In genomic region chr14:101963611-101964296, GRCh38 we compare ENCODE assay signal across 8 cellular contexts. TPM values are rescaled to one million over a fixed set of nuclear protein-coding genes. Genes with fewer than 3 reads are reported as not detected.
DNase-seq lines count a peak whose midpoint lies in the region; ATAC-seq and TF ChIP-seq lines count a peak whose summit lies in the region.

No MANE protein-coding gene starts in this region.

- TF ChIP-seq RAD21 in SK-N-SH (IDR thresholded peaks at IDR 0.05; ENCODE audit: low read length), result no peak

- peak overlapping the region; percentile 56 for H3K4me2 ChIP-seq in SK-N-SH

- peak overlapping the region; percentile 80 for H2AFZ ChIP-seq in SK-N-SH (ENCODE audit: low read depth)

- H3K36me3 Mint-ChIP-seq in activated CD4-positive, alpha-beta memory T cell treated with anti-CD3 and anti-CD28 coated beads, Interleukin-2, amount 10 ng/mL, durations not matched to agents 7 days and 5 days (ENCODE audit: low read depth), result peaks cover 15% of the 10 kb centered on the region

- H3K4me3 Mint-ChIP-seq in activated CD4-positive, alpha-beta memory T cell treated with anti-CD3 and anti-CD28 coated beads, Interleukin-2, amount 10 ng/mL, durations not matched to agents 7 days and 5 days, result peak overlapping the region; percentile 65

- POLR2A ChIA-PET in SK-N-SH (lab: Yijun Ruan, JAX), result interaction anchor here (0.6 to 1.0 kb wide), 2 partner anchors 9 to 154 kb away, joined by 3 read pairs; no protein-coding TSS in a partner anchor
- POLR2A ChIA-PET in activated CD4-positive, alpha-beta memory T cell treated with anti-CD3 and anti-CD28 coated beads, Interleukin-2, amount 10 ng/mL, durations not matched to agents 7 days and 5 days (lab: Charles Lee), result interaction anchor here (1.0 to 3.7 kb wide), 5 partner anchors 9 to 139 kb away, joined by 3 to 28 read pairs (median 16); partner anchors contain the start of gene HSP90AA1

- H3K79me2 ChIP-seq in SK-N-SH (ENCODE audit: insufficient read depth), result peaks cover 44% of the 10 kb centered on the region

- peaks cover 29% of the 10 kb centered on the region for H4K20me1 ChIP-seq in SK-N-SH (ENCODE audit: insufficient read depth)

- peaks cover 4% of the 10 kb centered on the region for H3K27me3 Mint-ChIP-seq in activated CD4-positive, alpha-beta memory T cell treated with anti-CD3 and anti-CD28 coated beads, Interleukin-2, amount 10 ng/mL, durations not matched to agents 7 days and 5 days

- peak overlapping the region; percentile 17 to 28; a peak in 3 of 4 replicates for H3K4me3 ChIP-seq in SK-N-SH (ENCODE audit: low read depth in 2 of 2, low read length in 1 of 2)
- peak overlapping the region; percentile 41 for H3K4me3 ChIP-seq in iPS-18c (ENCODE audit: insufficient read depth, low read depth, low read length)
- H3K4me3 ChIP-seq in stomach smooth muscle (ENCODE audit: low read length in 2 of 2), result peak overlapping the region; percentile 33 to 66

- TF ChIP-seq EP300 in SK-N-SH (IDR thresholded peaks at IDR 0.05; ENCODE audit: borderline replicate concordance in 1 of 2, low read depth in 1 of 2, low read length in 1 of 2), result no peak

- peak overlapping the region; percentile 9; the same call in 1 of the 2 replicates for H3K9ac ChIP-seq in SK-N-SH
- H3K9ac ChIP-seq in stomach smooth muscle (ENCODE audit: low read length in 2 of 2), result peak overlapping the region; percentile 49 to 71

- H3F3A ChIP-seq in SK-N-SH (replicated peaks; ENCODE audit: insufficient read depth), result peaks cover 10% of the 10 kb centered on the region

- DNase-seq in SK-N-SH, result no peak
- no peak for DNase-seq in activated CD4-positive, alpha-beta memory T cell treated with anti-CD3 and anti-CD28 coated beads, Interleukin-2, amount 10 ng/mL, durations not matched to agents 7 days and 5 days
- DNase-seq in NCI-H128 (lab: John Stamatoyannopoulos, UW; ENCODE audit: unreplicated experiment), result no peak
- DNase-seq in NCI-H1436 treated with DMSO at 0.1 percent for 48 hours (lab: John Stamatoyannopoulos, UW), result no peak

- WGBS in SK-N-SH (ENCODE audit: low lambda C conversion rate), result 43% methylated on average over 19 of the region's 21 CpGs

- TF ChIP-seq CTCF in SK-N-SH (IDR thresholded peaks at IDR 0.05), result no peak

- H3K9me3 ChIP-seq in SK-N-SH (no peaks in the 10 kb centered on the region), iPS-18c (ENCODE audit: control insufficient read depth, insufficient read depth, low read length) (no peaks in the 10 kb centered on the region), stomach smooth muscle (ENCODE audit: control insufficient read depth in 2 of 2, low read length in 2 of 2) (no peaks in the 10 kb centered on the region)

- no peaks in the 10 kb centered on the region for H3K9me3 Mint-ChIP-seq in activated CD4-positive, alpha-beta memory T cell treated with anti-CD3 and anti-CD28 coated beads, Interleukin-2, amount 10 ng/mL, durations not matched to agents 7 days and 5 days

- H3K27me3 ChIP-seq in SK-N-SH (ENCODE audit: insufficient read depth), result no peaks in the 10 kb centered on the region
- no peaks in the 10 kb centered on the region for H3K27me3 ChIP-seq in stomach smooth muscle (ENCODE audit: control insufficient read depth in 1 of 2, insufficient read depth in 2 of 2, low read length in 2 of 2)

- no peak overlapping the region for H3K27ac Mint-ChIP-seq in activated CD4-positive, alpha-beta memory T cell treated with anti-CD3 and anti-CD28 coated beads, Interleukin-2, amount 10 ng/mL, durations not matched to agents 7 days and 5 days

- CTCF ChIA-PET in SK-N-SH (lab: Yijun Ruan, JAX), result interaction anchor here (0.6 to 4.6 kb wide), 8 partner anchors 10 to 353 kb away, joined by 3 to 33 read pairs (median 4); no protein-coding TSS in a partner anchor
- CTCF ChIA-PET in activated CD4-positive, alpha-beta memory T cell treated with anti-CD3 and anti-CD28 coated beads, Interleukin-2, amount 10 ng/mL, durations not matched to agents 7 days and 5 days (lab: Charles Lee), result interaction anchor here (1.2 kb wide), 1 partner anchor 357 kb away, joined by 3 read pairs; no protein-coding TSS in a partner anchor

- H3K9me2 ChIP-seq in SK-N-SH, result no peaks in the 10 kb centered on the region

- ATAC-seq in SK-N-SH treated with all-trans-retinoic acid at 6 μM for 48 hours, result no peak
- ATAC-seq in GM19324 (IDR thresholded peaks at IDR 0.05; ENCODE audit: low FRiP score, unreplicated experiment), result no peak

- H3K36me3 ChIP-seq in SK-N-SH (replicated peaks in 1 of 2; ENCODE audit: control insufficient read depth in 1 of 2, insufficient read depth in 2 of 2, low read length in 1 of 2) (peaks cover 0 to 19% of the 10 kb centered on the region in 2 experiments), stomach smooth muscle (ENCODE audit: control insufficient read depth in 2 of 2, insufficient read depth in 2 of 2, low read length in 2 of 2) (no peaks in the 10 kb centered on the region)

- H3K4me1 Mint-ChIP-seq in activated CD4-positive, alpha-beta memory T cell treated with anti-CD3 and anti-CD28 coated beads, Interleukin-2, amount 10 ng/mL, durations not matched to agents 7 days and 5 days, result peaks cover 40% of the 10 kb centered on the region

- peaks cover 22 to 37% of the 10 kb centered on the region in 2 experiments; a peak in 3 of 4 replicates for H3K4me1 ChIP-seq in SK-N-SH (ENCODE audit: control insufficient read depth in 1 of 2, insufficient read depth in 2 of 2, low read depth in 1 of 2, low read length in 1 of 2)
- H3K4me1 ChIP-seq in stomach smooth muscle (ENCODE audit: control insufficient read depth, insufficient read depth, low read length), result peaks cover 35% of the 10 kb centered on the region

- H3K27ac ChIP-seq in SK-N-SH (ENCODE audit: low read depth in 2 of 2, low read length in 1 of 2) (peak overlapping the region; percentile 64 to 82; a peak in 3 of 4 replicates), stomach smooth muscle (ENCODE audit: low read length) (peak overlapping the region; percentile 83)

TF ChIP-seq in SK-N-SH, 30 proteins besides CTCF, POLR2A, EP300 and RAD21:
- TF ChIP-seq JUND (IDR thresholded peaks at IDR 0.05) (no peak), PBX3 (IDR thresholded peaks at IDR 0.05) (peak; percentile 94)

TF ChIP-seq in SK-N-SH treated with all-trans-retinoic acid at 6 μM for 48 hours, 23 proteins besides CTCF, POLR2A, EP300 and RAD21 (continues in another document):
- TF ChIP-seq PPARA (CRISPR knock-in tag; IDR thresholded peaks at IDR 0.05; ENCODE audit: borderline replicate concordance), result no peak
- no peak for TF ChIP-seq ESRRG (CRISPR knock-in tag; IDR thresholded peaks at IDR 0.05)
- no peak for TF ChIP-seq TCF4 (CRISPR knock-in tag; IDR thresholded peaks at IDR 0.05; ENCODE audit: borderline replicate concordance)
- no peak for TF ChIP-seq ZFP30 (CRISPR knock-in tag; IDR thresholded peaks at IDR 0.05)
- TF ChIP-seq ZFP3 (CRISPR knock-in tag; IDR thresholded peaks at IDR 0.05), result no peak
- TF ChIP-seq ARNTL (CRISPR knock-in tag; IDR thresholded peaks at IDR 0.05; ENCODE audit: borderline replicate concordance, low read depth), result no peak
- TF ChIP-seq RARB (CRISPR knock-in tag; IDR thresholded peaks at IDR 0.05), result no peak
- no peak for TF ChIP-seq ZC3H10 (CRISPR knock-in tag; IDR thresholded peaks at IDR 0.05)
- no peak for TF ChIP-seq ZNF70 (CRISPR knock-in tag; IDR thresholded peaks at IDR 0.05)
- no peak for TF ChIP-seq TSHZ2 (CRISPR knock-in tag; IDR thresholded peaks at IDR 0.05)
- TF ChIP-seq POU6F1 (CRISPR knock-in tag; IDR thresholded peaks at IDR 0.05; ENCODE audit: borderline replicate concordance, low read depth), result no peak
- TF ChIP-seq CSDC2 (CRISPR knock-in tag; IDR thresholded peaks at IDR 0.05), result no peak

RNA-seq across cellular contexts. Expression of gene DYNC1H1, which starts 0.6 kb away (rescaled TPM):
- polyA plus RNA-seq in SK-N-SH (2012; rRNA removed), result 110 and 140 TPM in 2 replicates
- 78.2 and 105 TPM in 2 replicates for polyA plus RNA-seq in SK-N-SH (2012; cell fraction: cytosol; rRNA removed)
- 354 and 413 TPM in 2 replicates for polyA plus RNA-seq in SK-N-SH (2012; cell fraction: nucleus; rRNA removed)
- 100 to 1,000 TPM; 223 to 241 TPM for total RNA-seq in activated CD4-positive, alpha-beta memory T cell treated with anti-CD3 and anti-CD28 coated beads, Interleukin-2, amount 10 ng/mL, durations not matched to agents 7 days and 5 days
